ENCODE assay signal across 1 cellular context in the genomic region with DNA sequence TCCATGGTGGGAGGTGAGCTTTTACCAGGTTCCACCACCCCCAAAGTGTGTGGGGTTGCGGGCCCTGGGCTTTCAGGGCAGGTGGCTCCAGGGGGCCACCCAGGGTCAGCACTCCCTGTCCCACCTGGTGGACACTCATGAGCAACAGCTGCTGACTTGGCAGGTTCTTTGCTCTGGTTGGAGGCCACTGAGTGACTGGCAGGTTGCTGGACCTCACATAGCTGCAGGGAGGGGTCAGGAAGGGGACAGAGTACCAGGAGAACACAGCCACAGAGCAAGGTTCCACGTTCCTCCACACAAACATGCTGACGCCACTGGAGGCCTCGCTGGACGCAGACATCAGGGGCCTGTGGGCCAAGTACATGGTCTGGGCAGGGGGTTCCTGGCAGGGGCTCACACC. TPM values are rescaled to one million over a fixed set of nuclear protein-coding genes. Genes with fewer than 3 reads are reported as not detected.
"Had no signal": no experiment of that assay in that cellular context is flagged by ENCODE, and none has a peak within 500 bp of the region (broad histone marks: within the 10 kb centered on the region; RNA-seq: fewer than 3 reads in every experiment).

No MANE protein-coding gene starts in this region.

RNA-seq across cellular contexts. Expression of a gene that starts 13.7 kb away (rescaled TPM):
- polyA plus RNA-seq: naive thymus-derived CD4-positive, alpha-beta T cell had no signal
